1 cellular context compared by ENCODE assay signal in the genomic region with DNA sequence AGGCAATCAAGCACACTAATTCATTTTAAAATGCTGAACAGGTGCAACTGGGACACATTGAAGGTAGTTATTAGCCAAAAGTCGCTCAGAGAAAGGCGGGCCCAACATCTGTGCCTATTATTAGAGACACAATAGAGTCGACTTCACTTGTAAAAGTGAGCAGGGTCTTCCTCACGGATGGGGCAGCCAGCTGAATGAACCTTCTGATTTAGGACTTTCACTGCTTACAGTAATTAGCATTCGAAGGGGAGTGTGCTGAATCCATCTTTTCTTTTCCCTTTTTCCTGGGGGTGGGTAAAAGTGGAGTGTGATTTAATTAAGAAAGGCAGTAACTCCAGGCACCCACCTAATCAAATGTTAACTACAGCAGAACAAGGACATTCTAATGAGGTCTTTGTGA.
TF ChIP-seq lines count a peak whose summit lies in the region.

No MANE protein-coding gene starts in this region.

TF ChIP-seq in SK-N-SH, 30 proteins besides CTCF, POLR2A, EP300 and RAD21 (continued from another document):
- TF ChIP-seq, protein P1, sequence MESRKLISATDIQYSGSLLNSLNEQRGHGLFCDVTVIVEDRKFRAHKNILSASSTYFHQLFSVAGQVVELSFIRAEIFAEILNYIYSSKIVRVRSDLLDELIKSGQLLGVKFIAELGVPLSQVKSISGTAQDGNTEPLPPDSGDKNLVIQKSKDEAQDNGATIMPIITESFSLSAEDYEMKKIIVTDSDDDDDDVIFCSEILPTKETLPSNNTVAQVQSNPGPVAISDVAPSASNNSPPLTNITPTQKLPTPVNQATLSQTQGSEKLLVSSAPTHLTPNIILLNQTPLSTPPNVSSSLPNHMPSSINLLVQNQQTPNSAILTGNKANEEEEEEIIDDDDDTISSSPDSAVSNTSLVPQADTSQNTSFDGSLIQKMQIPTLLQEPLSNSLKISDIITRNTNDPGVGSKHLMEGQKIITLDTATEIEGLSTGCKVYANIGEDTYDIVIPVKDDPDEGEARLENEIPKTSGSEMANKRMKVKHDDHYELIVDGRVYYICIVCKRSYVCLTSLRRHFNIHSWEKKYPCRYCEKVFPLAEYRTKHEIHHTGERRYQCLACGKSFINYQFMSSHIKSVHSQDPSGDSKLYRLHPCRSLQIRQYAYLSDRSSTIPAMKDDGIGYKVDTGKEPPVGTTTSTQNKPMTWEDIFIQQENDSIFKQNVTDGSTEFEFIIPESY (IDR thresholded peaks at IDR 0.05; ENCODE audit: borderline replicate concordance, low read depth), result no peak
- TF ChIP-seq SIN3A (IDR thresholded peaks at IDR 0.05; ENCODE audit: borderline replicate concordance, low read depth, low read length) (no peak), RCOR1 (IDR thresholded peaks at IDR 0.05; ENCODE audit: low read length) (no peak)
